Comparison of ENCODE assay signal across 16 cellular contexts in genomic region chr19:19619849-19620210, GRCh38.
"Had no signal": no experiment of that assay in that cellular context is flagged by ENCODE, and none has a peak within 500 bp of the region (broad histone marks: within the 10 kb centered on the region; RNA-seq: fewer than 3 reads in every experiment).

No MANE protein-coding gene starts in this region.

- ATAC-seq: activated CD8-positive, alpha-beta T cell treated with anti-CD3 and anti-CD28 coated beads for 36 hours; gastroesophageal sphincter; mucosa of descending colon had no signal

- H3K9me3 Mint-ChIP-seq: activated CD8-positive, alpha-beta T cell treated with anti-CD3 and anti-CD28 coated beads for 36 hours had no signal

- H3K27me3 Mint-ChIP-seq: activated CD8-positive, alpha-beta T cell treated with anti-CD3 and anti-CD28 coated beads for 36 hours; activated naive CD8-positive, alpha-beta T cell had no signal

- H3K4me1 ChIP-seq: pancreas had no signal

- H3K27me3 ChIP-seq: brain microvascular endothelial cell, pancreas had no signal

- H3K9ac ChIP-seq: SK-N-SH had no signal

- H3K4me3 ChIP-seq: gastroesophageal sphincter, left lung, mucosa of descending colon, pancreas had no signal

- DNase-seq: activated CD8-positive, alpha-beta T cell treated with anti-CD3 and anti-CD28 coated beads for 36 hours; activated gamma-delta T cell treated with Interleukin-2 at 50 U/mL for 16 hours; activated T-cell treated with anti-CD3 and anti-CD28 coated beads, Interleukin-2, amount 50 U/mL, for 48 hours; amniotic stem cell; brain microvascular endothelial cell; effector memory CD4-positive, alpha-beta T cell; mammary epithelial cell; SK-N-SH; stimulated activated CD4-positive, alpha-beta T cell treated with anti-CD3 and anti-CD28 coated beads, Interleukin-12 subunit alpha, Interleukin-12 subunit beta, amount 100 ng/mL, for 4 hours; stimulated activated CD4-positive, alpha-beta T cell treated with anti-CD3 and anti-CD28 coated beads, Interleukin-2, amount 100 ng/mL, for 24 hours; WERI-Rb-1 had no signal

- H3K9me3 ChIP-seq: gastroesophageal sphincter, left lung, mucosa of descending colon, pancreas, SK-N-SH had no signal

- H3K36me3 ChIP-seq: brain microvascular endothelial cell, gastroesophageal sphincter, pancreas, WERI-Rb-1 had no signal

- H3K27ac ChIP-seq: brain microvascular endothelial cell, gastroesophageal sphincter, left lung, pancreas, WERI-Rb-1 had no signal
